8 cellular contexts compared by ENCODE assay signal in the genomic region with DNA sequence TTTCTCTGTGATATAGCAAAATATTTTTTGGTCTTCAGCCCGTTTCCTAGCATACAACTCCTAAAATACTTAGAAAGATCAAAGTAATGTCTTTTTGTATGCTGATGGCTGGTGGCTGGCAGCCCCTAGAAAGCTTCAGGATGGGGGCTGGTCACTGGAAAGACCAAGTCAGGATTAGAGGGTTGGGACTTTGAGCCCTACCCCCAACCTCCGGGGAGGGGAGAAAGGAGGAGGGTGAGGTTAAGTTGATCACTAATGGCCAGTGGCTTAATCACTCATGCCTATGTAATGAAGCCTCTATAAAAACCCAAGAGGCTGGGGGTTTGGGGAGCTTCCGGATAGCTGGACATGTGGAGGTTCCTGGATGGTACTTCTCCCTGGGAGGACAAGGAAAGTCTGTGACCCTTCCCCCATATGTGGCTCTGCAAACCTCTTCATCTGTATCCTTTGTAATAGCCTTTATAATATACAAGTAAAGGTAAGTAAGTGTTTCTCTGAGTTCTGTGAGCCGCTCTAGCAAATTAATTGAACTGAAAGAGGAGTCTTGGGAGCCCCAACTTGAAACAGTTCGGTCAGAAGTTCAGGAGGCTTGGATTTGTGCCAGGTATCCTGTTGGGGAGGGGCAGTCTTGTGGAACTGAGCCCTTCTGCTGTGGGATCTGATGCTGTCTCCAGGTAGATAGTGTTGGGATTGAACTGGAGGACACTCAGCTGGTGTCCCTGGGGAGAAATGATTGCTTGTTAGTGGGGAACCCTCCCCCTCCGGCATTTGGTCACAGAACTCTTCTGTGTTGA. TPM values are rescaled to one million over a fixed set of nuclear protein-coding genes. Genes with fewer than 3 reads are reported as not detected.
DNase-seq lines count a peak whose midpoint lies in the region; ATAC-seq lines count a peak whose summit lies in the region.
"Had no signal": no experiment of that assay in that cellular context is flagged by ENCODE, and none has a peak within 500 bp of the region (broad histone marks: within the 10 kb centered on the region; RNA-seq: fewer than 3 reads in every experiment).

No MANE protein-coding gene starts in this region.

- no peak overlapping the region for H2AFZ ChIP-seq in GM23248

- H3K9me2 ChIP-seq in GM23248 (ENCODE audit: insufficient read depth): no peaks in the 10 kb centered on the region

- no peaks in the 10 kb centered on the region for H3K9me3 ChIP-seq in GM23248 (ENCODE audit: low read depth)

- no peak for DNase-seq in GM23248
- peak; percentile 86 for DNase-seq in NCI-H82 (lab: John Stamatoyannopoulos, UW)
- DNase-seq in left kidney (ENCODE audit: low read depth, low spot score): peak; percentile 45
- DNase-seq in A172 (ENCODE audit: low spot score): no peak
- DNase-seq in activated CD4-positive, CD25-positive, alpha-beta regulatory T cell treated with anti-CD3 and anti-CD28 coated beads, Interleukin-2, amount 50 U/mL, for 72 hours: no peak

- no peak overlapping the region for H3K9ac ChIP-seq in GM23248

- H4K20me1 ChIP-seq in GM23248 (ENCODE audit: insufficient read depth): peaks cover 19% of the 10 kb centered on the region; the same call in 1 of the 2 replicates

- H3K4me2 ChIP-seq in GM23248 (ENCODE audit: unreplicated experiment): peak overlapping the region; percentile 26
- H3K4me2 ChIP-seq: smooth muscle cell had no signal

- no peak for ATAC-seq in HG03135 (IDR thresholded peaks at IDR 0.05; ENCODE audit: unreplicated experiment)

- no peaks in the 10 kb centered on the region for H3K27me3 ChIP-seq in GM23248 (replicated peaks; ENCODE audit: insufficient read depth)

- WGBS in GM23248 (ENCODE audit: low coverage in 1 of 2, low lambda C conversion rate in 2 of 2, missing lambda C conversion rate in 2 of 2), 2 experiments: 82% methylated on average over 6 of the region's 6 CpGs

- H3K36me3 ChIP-seq in GM23248 (ENCODE audit: low read depth): 0 out of 2 replicates have a peak, but pooled peaks cover 11% of the 10 kb centered on the region

- H3K4me3 ChIP-seq in GM23248: no peak overlapping the region
- H3K4me3 ChIP-seq: smooth muscle cell had no signal

- peaks cover 82% of the 10 kb centered on the region for H3K79me2 ChIP-seq in GM23248 (ENCODE audit: insufficient read depth)

- peaks cover 38% of the 10 kb centered on the region for H3K4me1 ChIP-seq in GM23248 (ENCODE audit: insufficient read depth)

- H3K27ac ChIP-seq in GM23248: no peak overlapping the region

- peaks cover 36% of the 10 kb centered on the region for H3F3A ChIP-seq in GM23248 (ENCODE audit: insufficient read depth)

- in situ Hi-C loops in GM23248 (cut with MboI): no loop called here

RNA-seq across cellular contexts. Expression of a gene that starts 3.5 kb away (rescaled TPM):
- 20.9 and 53.7 TPM in 2 replicates for total RNA-seq in GM23248 (2014; rRNA removed; shearing (Covaris generic))
- 15.8 and 17.3 TPM in 2 replicates for polyA plus RNA-seq in GM23248 (2016; fragmentation: Nextera tagmentation; extraction: Ambion mirVana)
- 8.0 and 16.4 TPM in 2 replicates for total RNA-seq in A172 (2014; rRNA removed; shearing (Covaris generic))

RNA-seq across cellular contexts. Expression of a gene that starts 22.6 kb away (rescaled TPM):
- total RNA-seq in GM23248 (2014; rRNA removed; shearing (Covaris generic)): 36.2 and 47.6 TPM in 2 replicates
- 24.8 and 26.0 TPM in 2 replicates for polyA plus RNA-seq in GM23248 (2016; fragmentation: Nextera tagmentation; extraction: Ambion mirVana)
- 27.7 and 35.1 TPM in 2 replicates for total RNA-seq in A172 (2014; rRNA removed; shearing (Covaris generic))

RNA-seq across cellular contexts. Expression of a gene that starts 31.9 kb away (rescaled TPM):
- 0.32 TPM in 1 of 2 replicates, not detected in the other for total RNA-seq in GM23248 (2014; rRNA removed; shearing (Covaris generic))
- polyA plus RNA-seq in GM23248 (2016; fragmentation: Nextera tagmentation; extraction: Ambion mirVana): 0.34 TPM in 1 of 2 replicates, not detected in the other
- total RNA-seq in A172 (2014; rRNA removed; shearing (Covaris generic)): 0.45 TPM in 1 of 2 replicates, not detected in the other
- total RNA-seq: T-helper 1 cell treated with Interleukin-12 subunit alpha and Interleukin-12 subunit beta and Interleukin-4 antibody, amounts not matched to agents 30 ng/mL and 1 ng/mL, for 36 hours had no signal

RNA-seq across cellular contexts. Expression of a gene that starts 42.9 kb away (rescaled TPM):
- total RNA-seq in GM23248 (2014; rRNA removed; shearing (Covaris generic)): 8.5 and 11.9 TPM in 2 replicates
- 13.4 and 15.8 TPM in 2 replicates for polyA plus RNA-seq in GM23248 (2016; fragmentation: Nextera tagmentation; extraction: Ambion mirVana)
- 19.0 and 23.9 TPM in 2 replicates for total RNA-seq in A172 (2014; rRNA removed; shearing (Covaris generic))

RNA-seq across cellular contexts. Expression of a gene that starts 43.0 kb away (rescaled TPM):
- total RNA-seq in GM23248 (2014; rRNA removed; shearing (Covaris generic)): 49.6 and 68.0 TPM in 2 replicates
- polyA plus RNA-seq in GM23248 (2016; fragmentation: Nextera tagmentation; extraction: Ambion mirVana): 24.1 and 27.2 TPM in 2 replicates
- total RNA-seq in A172 (2014; rRNA removed; shearing (Covaris generic)): 40.2 and 44.6 TPM in 2 replicates

Comparison
In these comparisons a context has a peak if more than half of its experiments do, and no peak if none do; other contexts are left out.
1. DNase-seq: peak in NCI-H82 (single experiment) and left kidney (single experiment); none in GM23248 (single experiment), A172 (single experiment) and activated CD4-positive, CD25-positive, alpha-beta regulatory T cell treated with anti-CD3 and anti-CD28 coated beads, Interleukin-2, amount 50 U/mL, for 72 hours (single experiment).